Comparison of ENCODE assay signal across 18 cellular contexts in genomic region chr9:20990867-20991266, GRCh38. TPM values are rescaled to one million over a fixed set of nuclear protein-coding genes. Genes with fewer than 3 reads are reported as not detected.
DNase-seq lines count a peak whose midpoint lies in the region; ATAC-seq and TF ChIP-seq lines count a peak whose summit lies in the region.
"Had no signal": no experiment of that assay in that cellular context is flagged by ENCODE, and none has a peak within 500 bp of the region (broad histone marks: within the 10 kb centered on the region; RNA-seq: fewer than 3 reads in every experiment).

No MANE protein-coding gene starts in this region.

- no peaks in the 10 kb centered on the region for H3K9me3 ChIP-seq in sigmoid colon
- H3K9me3 ChIP-seq: Caco-2, tibial nerve had no signal

- no peak overlapping the region for H3K27ac Mint-ChIP-seq in activated T-helper 1 cell treated with anti-CD3 and anti-CD28 coated beads, Interleukin-12 subunit alpha, Interleukin-12 subunit beta, Interleukin-2, Interleukin-4 antibody, amounts not matched to agents 30 ng/mL and 10 ng/mL and 1 ng/mL, durations not matched to agents 14 hours and 24 hours and 36 hours

- intact Hi-C loops in left ventricle myocardium superior (cut with micrococcal nuclease) = no loop called here
- intact Hi-C loops in sigmoid colon (cut with DNase I) = no loop called here
- intact Hi-C loops in activated T-helper 1 cell treated with anti-CD3 and anti-CD28 coated beads, Interleukin-12 subunit alpha, Interleukin-12 subunit beta, Interleukin-2, Interleukin-4 antibody, amounts not matched to agents 30 ng/mL and 10 ng/mL and 1 ng/mL, durations not matched to agents 14 hours and 24 hours and 36 hours (cut with micrococcal nuclease) = no loop called here

- H3K4me1 ChIP-seq in sigmoid colon = peaks cover 0 to 14% (median 4%) of the 10 kb centered on the region in 4 donors
- H3K4me1 ChIP-seq: Caco-2 had no signal

- TF ChIP-seq POLR2A in sigmoid colon (IDR thresholded peaks at IDR 0.05) = no peak

- no peaks in the 10 kb centered on the region for H3K27me3 ChIP-seq in sigmoid colon
- H3K27me3 ChIP-seq: tibial nerve had no signal

- H3K27ac ChIP-seq in sigmoid colon = no peak overlapping the region
- H3K27ac ChIP-seq: tibial nerve had no signal

- no peak for TF ChIP-seq EP300 in sigmoid colon (IDR thresholded peaks at IDR 0.05)

- H3K9me3 Mint-ChIP-seq in activated T-helper 1 cell treated with anti-CD3 and anti-CD28 coated beads, Interleukin-12 subunit alpha, Interleukin-12 subunit beta, Interleukin-2, Interleukin-4 antibody, amounts not matched to agents 30 ng/mL and 10 ng/mL and 1 ng/mL, durations not matched to agents 14 hours and 24 hours and 36 hours = no peaks in the 10 kb centered on the region

- H3K36me3 ChIP-seq in sigmoid colon = peaks cover 0 to 8% (median 6%) of the 10 kb centered on the region in 4 donors

- no peak overlapping the region for H3K4me3 ChIP-seq in sigmoid colon
- H3K4me3 ChIP-seq: tibial nerve had no signal

- peak; percentile 86 for DNase-seq in KBM-7
- DNase-seq in OCI-M1 (lab: John Stamatoyannopoulos, UW) = peak; percentile 83
- DNase-seq in left ventricle myocardium superior = no peak
- DNase-seq in sigmoid colon = peak; percentile 65
- DNase-seq in hippocampal formation (lab: John Stamatoyannopoulos, UW) = no peak
- DNase-seq in activated CD4-positive, alpha-beta T cell treated with anti-CD3 and anti-CD28 coated beads, Interleukin-2, amount 50 U/mL, for 48 hours = no peak
- DNase-seq in activated T-helper 1 cell treated with anti-CD3 and anti-CD28 coated beads, Interleukin-12 subunit alpha, Interleukin-12 subunit beta, Interleukin-2, Interleukin-4 antibody, amounts not matched to agents 30 ng/mL and 10 ng/mL and 1 ng/mL, durations not matched to agents 14 hours and 24 hours and 36 hours (ENCODE audit: low spot score) = no peak
- no peak for DNase-seq in NAMALWA (ENCODE audit: low spot score)
- DNase-seq: activated CD4-positive, alpha-beta T cell treated with anti-CD3 and anti-CD28 coated beads for 4 hours; activated CD8-positive, alpha-beta memory T cell treated with anti-CD3 and anti-CD28 coated beads, Interleukin-2, amount 50 U/mL, for 48 hours; activated gamma-delta T cell; Caco-2; NCI-H1694; NCI-H2227 treated with DMSO at 0.1 percent for 48 hours; stimulated activated CD4-positive, alpha-beta T cell treated with anti-CD3 and anti-CD28 coated beads, Interleukin-1b, Interleukin-23, amount 100 ng/mL, for 48 hours; stimulated activated naive CD4-positive, alpha-beta T cell had no signal

- WGBS in sigmoid colon, 2 donors = 77 to 92% methylated on average over 2 of the region's 2 CpGs

- H3K4me1 Mint-ChIP-seq in activated T-helper 1 cell treated with anti-CD3 and anti-CD28 coated beads, Interleukin-12 subunit alpha, Interleukin-12 subunit beta, Interleukin-2, Interleukin-4 antibody, amounts not matched to agents 30 ng/mL and 10 ng/mL and 1 ng/mL, durations not matched to agents 14 hours and 24 hours and 36 hours (ENCODE audit: low read depth) = no peaks in the 10 kb centered on the region

- peaks cover 51% of the 10 kb centered on the region for H3K36me3 Mint-ChIP-seq in activated T-helper 1 cell treated with anti-CD3 and anti-CD28 coated beads, Interleukin-12 subunit alpha, Interleukin-12 subunit beta, Interleukin-2, Interleukin-4 antibody, amounts not matched to agents 30 ng/mL and 10 ng/mL and 1 ng/mL, durations not matched to agents 14 hours and 24 hours and 36 hours (ENCODE audit: low read depth)

- peak; percentile 81 for ATAC-seq in left ventricle myocardium superior

- in situ Hi-C loops in KBM-7 (cut with MboI; ENCODE audit: low pct_unique_long_range_greater_than_20kb, low sequenced_read_pairs) = no loop called here

- no peak overlapping the region for H3K4me3 Mint-ChIP-seq in activated T-helper 1 cell treated with anti-CD3 and anti-CD28 coated beads, Interleukin-12 subunit alpha, Interleukin-12 subunit beta, Interleukin-2, Interleukin-4 antibody, amounts not matched to agents 30 ng/mL and 10 ng/mL and 1 ng/mL, durations not matched to agents 14 hours and 24 hours and 36 hours

- TF ChIP-seq CTCF in sigmoid colon (IDR thresholded peaks at IDR 0.05) = no peak

- H3K27me3 Mint-ChIP-seq in activated T-helper 1 cell treated with anti-CD3 and anti-CD28 coated beads, Interleukin-12 subunit alpha, Interleukin-12 subunit beta, Interleukin-2, Interleukin-4 antibody, amounts not matched to agents 30 ng/mL and 10 ng/mL and 1 ng/mL, durations not matched to agents 14 hours and 24 hours and 36 hours (ENCODE audit: insufficient read depth) = no peaks in the 10 kb centered on the region

RNA-seq across cellular contexts. Expression of gene HACD4, which starts 40.6 kb away (rescaled TPM):
- total RNA-seq in left ventricle myocardium superior (0.89 TPM), sigmoid colon (10 to 100 TPM in 3 of 4 donors, 1 to 10 TPM in 1; 8.8 to 14.7 (median 12.2) TPM)
- 1 to 10 TPM; 1.4 to 2.4 (median 2.3) TPM for polyA plus RNA-seq in sigmoid colon
- 2.7 and 3.0 TPM in 2 replicates for total RNA-seq in activated T-helper 1 cell treated with anti-CD3 and anti-CD28 coated beads, Interleukin-12 subunit alpha, Interleukin-12 subunit beta, Interleukin-2, Interleukin-4 antibody, amounts not matched to agents 30 ng/mL and 10 ng/mL and 1 ng/mL, durations not matched to agents 14 hours and 24 hours and 36 hours
- total RNA-seq: Caco-2, HT-29 had no signal

Comparison
In these comparisons a context has a peak if more than half of its experiments do, and no peak if none do; other contexts are left out.
1. DNase-seq: peak in KBM-7 (single experiment), OCI-M1 (single experiment) and sigmoid colon (single experiment); none in left ventricle myocardium superior (single experiment), hippocampal formation (0 of 2), activated CD4-positive, alpha-beta T cell treated with anti-CD3 and anti-CD28 coated beads, Interleukin-2, amount 50 U/mL, for 48 hours (0 of 2), activated T-helper 1 cell treated with anti-CD3 and anti-CD28 coated beads, Interleukin-12 subunit alpha, Interleukin-12 subunit beta, Interleukin-2, Interleukin-4 antibody, amounts not matched to agents 30 ng/mL and 10 ng/mL and 1 ng/mL, durations not matched to agents 14 hours and 24 hours and 36 hours (single experiment) and NAMALWA (single experiment).